In genomic region chr18:8264861-8265411, GRCh38 we compare ENCODE assay signal across 13 cellular contexts.
DNase-seq lines count a peak whose midpoint lies in the region; ATAC-seq and TF ChIP-seq lines count a peak whose summit lies in the region.
"Had no signal": no experiment of that assay in that cellular context is flagged by ENCODE, and none has a peak within 500 bp of the region (broad histone marks: within the 10 kb centered on the region; RNA-seq: fewer than 3 reads in every experiment).

No MANE protein-coding gene starts in this region.

- H3K4me3 ChIP-seq in choroid plexus epithelial cell (ENCODE audit: low read depth, low read length), result no peak overlapping the region

- intact Hi-C loops in left ventricle myocardium superior (cut with micrococcal nuclease), result no loop called here
- intact Hi-C loops in Right ventricle myocardium superior (cut with DNase I), result no loop called here

- DNase-seq in left ventricle myocardium superior, result no peak
- no peak for DNase-seq in Right ventricle myocardium superior
- peak; percentile 62 for DNase-seq in choroid plexus epithelial cell (ENCODE audit: low read depth)
- peak; percentile 27 for DNase-seq in medulla oblongata (ENCODE audit: extremely low spot score)
- no peak for DNase-seq in SHP77 treated with DMSO at 0.1 percent for 48 hours (lab: John Stamatoyannopoulos, UW)
- DNase-seq in AG08396 (ENCODE audit: low spot score), result no peak
- DNase-seq in omental fat pad (ENCODE audit: low spot score), result no peak
- DNase-seq: activated CD4-positive, alpha-beta T cell treated with anti-CD3 and anti-CD28 coated beads for 4 hours; activated naive CD8-positive, alpha-beta T cell treated with anti-CD3 and anti-CD28 coated beads for 36 hours; activated T-cell treated with anti-CD3 and anti-CD28 coated beads, Interleukin-2, amount 50 U/mL, for 1 hour; erythroblast; small intestine had no signal

- ATAC-seq in left ventricle myocardium superior, result peak; percentile 31
- no peak for ATAC-seq in Right ventricle myocardium superior (ENCODE audit: poor library complexity)
- no peak for ATAC-seq in HG02970 (IDR thresholded peaks at IDR 0.05; ENCODE audit: low FRiP score, unreplicated experiment)
- no peak for ATAC-seq in omental fat pad (ENCODE audit: low FRiP score)

- TF ChIP-seq CTCF in choroid plexus epithelial cell (conservative IDR thresholded peaks at IDR 0.05; ENCODE audit: low read depth, low read length) (no peak), omental fat pad (IDR thresholded peaks at IDR 0.05) (no peak)

Comparison
In these comparisons a context has a peak if more than half of its experiments do, and no peak if none do; other contexts are left out.
1. DNase-seq: peak in choroid plexus epithelial cell (single experiment) and medulla oblongata (single experiment); none in left ventricle myocardium superior (single experiment), Right ventricle myocardium superior (single experiment), SHP77 treated with DMSO at 0.1 percent for 48 hours (single experiment), AG08396 (single experiment) and omental fat pad (single experiment).